Comparison of ENCODE assay signal across 8 cellular contexts in the genomic region with DNA sequence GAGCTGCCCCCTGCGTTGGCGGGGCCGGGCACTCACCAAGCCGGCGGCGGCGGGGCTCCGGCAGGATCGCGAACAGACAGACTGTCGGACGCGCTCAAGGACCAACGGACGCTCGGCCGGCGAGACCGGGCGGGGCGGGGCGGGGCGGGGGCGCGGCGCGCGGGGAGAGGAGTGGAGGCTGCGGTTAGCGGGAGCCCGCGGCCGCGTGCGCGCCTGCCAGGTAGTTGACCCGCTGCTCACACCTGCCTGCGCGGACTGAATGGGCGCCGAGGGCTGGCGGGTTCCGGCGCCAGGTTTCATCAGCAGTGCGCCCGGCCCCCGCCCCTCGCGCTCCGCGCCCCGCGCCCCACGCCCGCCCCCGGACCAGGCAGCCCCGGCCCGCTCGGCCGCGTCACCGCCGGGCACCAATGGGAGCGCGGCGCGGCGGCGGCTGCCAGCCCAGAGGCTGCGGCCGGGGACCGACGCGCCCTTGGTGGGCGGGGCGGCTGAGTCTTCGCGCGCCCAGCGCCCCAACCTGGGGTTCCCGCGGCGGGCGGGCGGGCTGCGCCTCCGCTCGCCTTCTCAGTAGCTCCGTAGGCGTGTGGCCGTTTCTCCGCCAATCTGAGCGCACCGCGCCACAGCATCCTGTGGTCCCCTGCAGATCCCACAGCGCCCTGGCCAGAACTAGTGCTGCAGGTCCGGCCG.
DNase-seq lines count a peak whose midpoint lies in the region; ATAC-seq lines count a peak whose summit lies in the region.

A gene (minus strand): TSS at position 309 of the 684 bp plus-strand sequence. CDS start 59,500 bp downstream, outside the sequence.

- ATAC-seq in GM18870 (IDR thresholded peaks at IDR 0.05; ENCODE audit: unreplicated experiment) (peak; percentile 56), HG03108 (IDR thresholded peaks at IDR 0.05; ENCODE audit: unreplicated experiment) (peak; percentile 87)

- DNase-seq in AG08396 (ENCODE audit: low spot score) (peak; percentile 96), NCI-H2227 treated with DMSO at 0.1 percent for 48 hours (lab: John Stamatoyannopoulos, UW) (peak; percentile 48), islet precursor cell (peak; percentile 93)
- DNase-seq in activated CD4-positive, CD25-positive, alpha-beta regulatory T cell treated with anti-CD3 and anti-CD28 coated beads, Interleukin-2, amount 50 U/mL, for 16 hours (ENCODE audit: low read depth, low spot score), result peak; percentile 69
- peak; percentile 86 for DNase-seq in central memory CD4-positive, alpha-beta T cell
- peak; percentile 60 to 80 (median 69) for DNase-seq in stimulated activated CD4-positive, alpha-beta T cell treated with anti-CD3 and anti-CD28 coated beads, Interleukin-12 subunit alpha, Interleukin-12 subunit beta, amount 100 ng/mL, for 48 hours (ENCODE audit: low read depth in 2 of 3, low spot score in 1 of 3)

Comparison
In these comparisons a context has a peak if more than half of its experiments do, and no peak if none do; other contexts are left out.
1. Peak in every context shown above with its lines: DNase-seq and ATAC-seq.